ENCODE assay signal across 13 cellular contexts in genomic region chr5:143244990-143245389, GRCh38.
DNase-seq lines count a peak whose midpoint lies in the region; ATAC-seq and TF ChIP-seq lines count a peak whose summit lies in the region.
"Had no signal": no experiment of that assay in that cellular context is flagged by ENCODE, and none has a peak within 500 bp of the region (broad histone marks: within the 10 kb centered on the region; RNA-seq: fewer than 3 reads in every experiment).

No MANE protein-coding gene starts in this region.

- intact Hi-C loops in PC-3 (cut with micrococcal nuclease) = loop anchor here (2.0 kb wide), 3 partner anchors 58 to 158 kb away; partner anchors contain the start of gene NR3C1
- intact Hi-C loops in activated CD4-positive, alpha-beta memory T cell treated with anti-CD3 and anti-CD28 coated beads for 36 hours (cut with micrococcal nuclease) = no loop called here

- H3K9me3 Mint-ChIP-seq in activated CD4-positive, alpha-beta memory T cell treated with anti-CD3 and anti-CD28 coated beads for 36 hours = peaks cover 10% of the 10 kb centered on the region

- no peaks in the 10 kb centered on the region for H3K27me3 ChIP-seq in PC-3 (ENCODE audit: low read length)
- H3K27me3 ChIP-seq in rectal smooth muscle tissue (ENCODE audit: control insufficient read depth, insufficient read depth, low read length) = no peaks in the 10 kb centered on the region
- no peaks in the 10 kb centered on the region for H3K27me3 ChIP-seq in effector memory CD4-positive, alpha-beta T cell (replicated peaks; ENCODE audit: control insufficient read depth, insufficient read depth, low read length, poor library complexity, severe bottlenecking)

- TF ChIP-seq CTCF in PC-3 (conservative IDR thresholded peaks at IDR 0.05; ENCODE audit: low read depth, low read length) (no peak), epithelial cell of esophagus (IDR thresholded peaks at IDR 0.05; ENCODE audit: insufficient read depth, low read depth, low read length, missing control alignments) (no peak)

- no peaks in the 10 kb centered on the region for H3K36me3 Mint-ChIP-seq in activated CD4-positive, alpha-beta memory T cell treated with anti-CD3 and anti-CD28 coated beads for 36 hours

- no peaks in the 10 kb centered on the region for H4K20me1 ChIP-seq in PC-3 (ENCODE audit: low read length)

- H3K4me3 Mint-ChIP-seq in activated CD4-positive, alpha-beta memory T cell treated with anti-CD3 and anti-CD28 coated beads for 36 hours = no peak overlapping the region
- H3K4me3 Mint-ChIP-seq: B cell, T-helper 17 cell had no signal

- in situ Hi-C loops in Caki2 (cut with HindIII; ENCODE audit: low pct_unique_long_range_greater_than_20kb, low sequenced_read_pairs) = no loop called here

- no peaks in the 10 kb centered on the region for H3K9me3 ChIP-seq in PC-3 (ENCODE audit: low read length)
- no peaks in the 10 kb centered on the region for H3K9me3 ChIP-seq in effector memory CD4-positive, alpha-beta T cell (ENCODE audit: control insufficient read depth, low read length)

- H3K36me3 ChIP-seq in PC-3 (ENCODE audit: low read depth, low read length) (no peaks in the 10 kb centered on the region), rectal smooth muscle tissue (ENCODE audit: control insufficient read depth, insufficient read depth, low read length) (no peaks in the 10 kb centered on the region)
- H3K36me3 ChIP-seq in effector memory CD4-positive, alpha-beta T cell (ENCODE audit: control insufficient read depth, insufficient read depth, low read length) = no peaks in the 10 kb centered on the region

- POLR2A ChIA-PET in PC-3 (lab: Charles Lee; ENCODE audit: unreplicated experiment) = interaction anchor here (0.5 kb wide), 1 partner anchor 813 kb away, joined by 4 read pairs; no protein-coding TSS in a partner anchor
- POLR2A ChIA-PET in activated CD4-positive, alpha-beta memory T cell treated with anti-CD3 and anti-CD28 coated beads for 36 hours (lab: Charles Lee) = no interaction called here

- BruUV-seq in PC-3 (replicated peaks; lab: Mats Ljungman, UMichigan) = no TSS peak

- no peak overlapping the region for H3K27ac Mint-ChIP-seq in activated CD4-positive, alpha-beta memory T cell treated with anti-CD3 and anti-CD28 coated beads for 36 hours
- H3K27ac Mint-ChIP-seq: B cell, T-helper 17 cell had no signal

- DNase-seq in Caki2 (ENCODE audit: low read depth) (peak; percentile 27), PC-3 (peak; percentile 9), epithelial cell of esophagus (ENCODE audit: low read depth) (peak; percentile 63), GM19240 (ENCODE audit: insufficient read length, low spot score) (no peak)
- DNase-seq in effector memory CD4-positive, alpha-beta T cell = no peak
- DNase-seq in activated CD4-positive, alpha-beta memory T cell treated with anti-CD3 and anti-CD28 coated beads for 36 hours = no peak
- DNase-seq: activated CD4-positive, alpha-beta T cell treated with anti-CD3 and anti-CD28 coated beads, Interleukin-2, amount 50 U/mL, for 48 hours; MM.1S; occipital lobe; T-helper 17 cell had no signal

- H3K9ac ChIP-seq in PC-3 (ENCODE audit: low read length) (peak overlapping the region; percentile 82), rectal smooth muscle tissue (ENCODE audit: low read length) (no peak overlapping the region)

- H3K4me1 ChIP-seq in PC-3 (ENCODE audit: insufficient read depth, low read length) = peaks cover 67% of the 10 kb centered on the region
- peaks cover 8% of the 10 kb centered on the region for H3K4me1 ChIP-seq in rectal smooth muscle tissue (ENCODE audit: control insufficient read depth, insufficient read depth, low read length)
- H3K4me1 ChIP-seq in effector memory CD4-positive, alpha-beta T cell (ENCODE audit: control insufficient read depth, insufficient read depth, low read length, poor library complexity, severe bottlenecking) = no peaks in the 10 kb centered on the region

- no peaks in the 10 kb centered on the region for H3K9me2 ChIP-seq in PC-3 (replicated peaks; ENCODE audit: low read length)

- H3K4me3 ChIP-seq in PC-3 (ENCODE audit: low read length) (peak overlapping the region; percentile 47; the same call in 1 of the 2 replicates), epithelial cell of esophagus (ENCODE audit: low read length) (no peak overlapping the region), rectal smooth muscle tissue (ENCODE audit: low read length) (no peak overlapping the region)
- H3K4me3 ChIP-seq in effector memory CD4-positive, alpha-beta T cell (ENCODE audit: insufficient read depth, low read depth, low read length, poor library complexity, severe bottlenecking) = no peak overlapping the region

- no peaks in the 10 kb centered on the region for H3K4me1 Mint-ChIP-seq in activated CD4-positive, alpha-beta memory T cell treated with anti-CD3 and anti-CD28 coated beads for 36 hours (ENCODE audit: low read depth)
- H3K4me1 Mint-ChIP-seq: B cell, T-helper 17 cell had no signal

- no peaks in the 10 kb centered on the region for H3F3A ChIP-seq in PC-3 (ENCODE audit: low read length, unreplicated experiment)

- CTCF ChIA-PET in PC-3 (lab: Charles Lee) = no interaction called here
- CTCF ChIA-PET in activated CD4-positive, alpha-beta memory T cell treated with anti-CD3 and anti-CD28 coated beads for 36 hours (lab: Charles Lee) = no interaction called here

- H3K27ac ChIP-seq in PC-3 (ENCODE audit: low read length) (peak overlapping the region; percentile 99), rectal smooth muscle tissue (ENCODE audit: low read depth, low read length) (peak overlapping the region; percentile 63)
- H3K27ac ChIP-seq in effector memory CD4-positive, alpha-beta T cell (ENCODE audit: insufficient read depth, low read length, poor library complexity, severe bottlenecking) = no peak overlapping the region

- no peaks in the 10 kb centered on the region for H3K27me3 Mint-ChIP-seq in activated CD4-positive, alpha-beta memory T cell treated with anti-CD3 and anti-CD28 coated beads for 36 hours
- H3K27me3 Mint-ChIP-seq: B cell, T-helper 17 cell had no signal

- H3K79me2 ChIP-seq in PC-3 (ENCODE audit: low read length) = 0 out of 2 replicates have a peak, but pooled peaks cover 6% of the 10 kb centered on the region

- no peak overlapping the region for H2AFZ ChIP-seq in PC-3 (ENCODE audit: low read length)

- H3K4me2 ChIP-seq in PC-3 (ENCODE audit: low read length) = peak overlapping the region; percentile 76

- no peak for ATAC-seq in PC-3
- ATAC-seq in HG02938 (IDR thresholded peaks at IDR 0.05; ENCODE audit: unreplicated experiment) = no peak
- ATAC-seq: T-helper 17 cell had no signal

Comparison
In these comparisons a context has a peak if more than half of its experiments do, and no peak if none do; other contexts are left out.
1. DNase-seq: peak in Caki2 (single experiment), PC-3 (single experiment) and epithelial cell of esophagus (single experiment); none in effector memory CD4-positive, alpha-beta T cell (0 of 3), activated CD4-positive, alpha-beta memory T cell treated with anti-CD3 and anti-CD28 coated beads for 36 hours (single experiment) and GM19240 (single experiment).